Comparison of ENCODE assay signal across 8 cellular contexts in the genomic region with DNA sequence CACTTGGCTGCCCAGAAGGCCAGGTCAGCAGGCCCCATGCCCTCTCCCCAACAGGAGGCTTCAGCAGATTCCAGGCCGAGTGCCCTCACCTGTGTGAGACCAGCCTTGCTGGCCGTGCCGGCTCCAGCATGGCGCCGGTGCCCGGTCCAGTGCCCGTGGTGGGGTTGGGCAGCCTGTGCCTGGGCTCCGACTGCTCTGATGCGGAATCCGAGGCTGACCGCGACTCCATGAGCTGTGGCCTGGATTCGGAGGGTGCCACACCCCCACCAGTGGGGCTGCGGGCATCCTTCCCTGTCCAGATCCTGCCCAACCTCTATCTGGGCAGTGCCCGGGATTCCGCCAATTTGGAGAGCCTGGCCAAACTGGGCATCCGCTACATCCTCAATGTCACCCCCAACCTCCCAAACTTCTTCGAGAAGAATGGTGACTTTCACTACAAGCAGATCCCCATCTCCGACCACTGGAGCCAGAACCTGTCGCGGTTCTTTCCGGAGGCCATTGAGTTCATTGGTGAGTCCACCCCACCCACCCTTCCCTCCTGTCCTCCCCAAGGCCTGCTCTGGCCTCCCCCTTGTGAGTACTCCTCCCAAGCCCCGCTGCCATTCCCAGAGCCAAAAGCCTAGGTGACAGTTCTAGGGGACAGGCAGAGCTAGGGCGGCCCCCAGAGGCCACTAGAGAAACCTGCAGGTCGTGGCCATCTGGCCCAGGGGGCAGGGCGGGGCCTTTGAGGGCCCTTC. TPM values are rescaled to one million over a fixed set of nuclear protein-coding genes. Genes with fewer than 3 reads are reported as not detected.
DNase-seq lines count a peak whose midpoint lies in the region; ATAC-seq, FAIRE-seq and TF ChIP-seq lines count a peak whose summit lies in the region.

No MANE protein-coding gene starts in this region.

- ATAC-seq in gastrocnemius medialis: no peak

- no peak overlapping the region for H3K4me3 Mint-ChIP-seq in activated naive CD4-positive, alpha-beta T cell treated with anti-CD3 and anti-CD28 coated beads, Interleukin-2, amount 10 ng/mL, durations not matched to agents 7 days and 5 days

- H3K36me3 ChIP-seq in liver (ENCODE audit: control insufficient read depth in 4 of 4, insufficient read depth in 3 of 4, low read depth in 1 of 4, low read length in 3 of 4) (no peaks in the 10 kb centered on the region), stomach (no peaks in the 10 kb centered on the region), gastrocnemius medialis (no peaks in the 10 kb centered on the region)

- TF ChIP-seq EP300 in stomach (IDR thresholded peaks at IDR 0.05): no peak

- WGBS in liver: 50% methylated on average over 26 of the region's 26 CpGs
- WGBS in stomach, 5 donors: 82 to 87% (median 85%) methylated on average over 14 to 26 of the region's 26 CpGs

- no peak for TF ChIP-seq POLR2A in H54 (IDR thresholded peaks at IDR 0.05; ENCODE audit: low read depth, low read length)
- TF ChIP-seq POLR2A in stomach (IDR thresholded peaks at IDR 0.05): no peak
- TF ChIP-seq POLR2A in gastrocnemius medialis (IDR thresholded peaks at IDR 0.05): no peak

- no peak overlapping the region for H3K27ac Mint-ChIP-seq in activated naive CD4-positive, alpha-beta T cell treated with anti-CD3 and anti-CD28 coated beads, Interleukin-2, amount 10 ng/mL, durations not matched to agents 7 days and 5 days

- DNase-seq in CD1c-positive myeloid dendritic cell (ENCODE audit: extremely low spot score) (peak; percentile 57), H54 (ENCODE audit: insufficient read length, low spot score) (peak; percentile 71), NOMO-1 treated with DMSO at 0.1 percent for 48 hours (lab: John Stamatoyannopoulos, UW; ENCODE audit: unreplicated experiment) (peak; percentile 16), G401 (ENCODE audit: low spot score) (no peak), stomach (no peak), gastrocnemius medialis (no peak)
- peak; percentile 48 for DNase-seq in activated naive CD4-positive, alpha-beta T cell treated with anti-CD3 and anti-CD28 coated beads, Interleukin-2, amount 10 ng/mL, durations not matched to agents 7 days and 5 days

- peaks cover 0 to 2% (median 0%) of the 10 kb centered on the region in 4 donors for H3K9me3 ChIP-seq in liver (ENCODE audit: control insufficient read depth in 4 of 4, low read length in 3 of 4)
- H3K9me3 ChIP-seq in stomach: peaks cover 0 to 20% (median 5%) of the 10 kb centered on the region in 4 donors
- H3K9me3 ChIP-seq in gastrocnemius medialis: no peaks in the 10 kb centered on the region

- peak; percentile 49 for TF ChIP-seq CTCF in liver (IDR thresholded peaks at IDR 0.05; ENCODE audit: low read depth, low read length, missing input control)
- TF ChIP-seq CTCF in stomach (IDR thresholded peaks at IDR 0.05): peak in 1 of 7 experiments; percentile 31
- peak in 1 of 5 experiments; percentile 13 for TF ChIP-seq CTCF in gastrocnemius medialis (IDR thresholded peaks at IDR 0.05 in 4 of 5, conservative IDR thresholded peaks at IDR 0.05 in 1 of 5)

- no peak overlapping the region for H3K27ac ChIP-seq in liver (ENCODE audit: low read depth in 1 of 2, low read length in 2 of 2)
- H3K27ac ChIP-seq in stomach: no peak overlapping the region
- no peak overlapping the region for H3K27ac ChIP-seq in gastrocnemius medialis

- no peaks in the 10 kb centered on the region for H3K36me3 Mint-ChIP-seq in activated naive CD4-positive, alpha-beta T cell treated with anti-CD3 and anti-CD28 coated beads, Interleukin-2, amount 10 ng/mL, durations not matched to agents 7 days and 5 days

- H3K27me3 Mint-ChIP-seq in activated naive CD4-positive, alpha-beta T cell treated with anti-CD3 and anti-CD28 coated beads, Interleukin-2, amount 10 ng/mL, durations not matched to agents 7 days and 5 days: peaks cover 71% of the 10 kb centered on the region

- H3K9me3 Mint-ChIP-seq in activated naive CD4-positive, alpha-beta T cell treated with anti-CD3 and anti-CD28 coated beads, Interleukin-2, amount 10 ng/mL, durations not matched to agents 7 days and 5 days: no peaks in the 10 kb centered on the region

- H3K27me3 ChIP-seq in liver (ENCODE audit: control insufficient read depth in 4 of 4, insufficient read depth in 4 of 4, low read length in 3 of 4) (peaks cover 0 to 4% (median 0%) of the 10 kb centered on the region in 4 donors), stomach (peaks cover 22 to 61% (median 49%) of the 10 kb centered on the region in 3 donors), gastrocnemius medialis (peaks cover 7 to 44% (median 23%) of the 10 kb centered on the region in 3 donors)

- TF ChIP-seq RAD21 in liver (IDR thresholded peaks at IDR 0.05): peak; percentile 75 to 76

- intact Hi-C loops in stomach (cut with DNase I; ENCODE audit: low total_unique reads): no loop called here
- intact Hi-C loops in gastrocnemius medialis (cut with DNase I; ENCODE audit: low total_unique reads): no loop called here

- CTCF ChIA-PET in activated naive CD4-positive, alpha-beta T cell treated with anti-CD3 and anti-CD28 coated beads, Interleukin-2, amount 10 ng/mL, durations not matched to agents 7 days and 5 days (lab: Charles Lee): interaction anchor here (1.7 to 3.6 kb wide), 7 partner anchors 12 to 110 kb away, joined by 3 to 16 read pairs (median 8); no protein-coding TSS in a partner anchor

- peaks cover 2% of the 10 kb centered on the region for H3K4me1 Mint-ChIP-seq in activated naive CD4-positive, alpha-beta T cell treated with anti-CD3 and anti-CD28 coated beads, Interleukin-2, amount 10 ng/mL, durations not matched to agents 7 days and 5 days

- in situ Hi-C loops in G401 (cut with HindIII; ENCODE audit: low sequenced_read_pairs) (no loop called here), gastrocnemius medialis (cut with MboI; ENCODE audit: low sequenced_read_pairs in 4 of 4) (no loop called here)

- H3K4me3 ChIP-seq in liver (ENCODE audit: low read depth in 1 of 3, low read length in 3 of 3) (no peak overlapping the region), stomach (no peak overlapping the region), gastrocnemius medialis (no peak overlapping the region)

- no peak for FAIRE-seq in H54 (lab: Jason Lieb, UNC)

- H3K4me1 ChIP-seq in liver (ENCODE audit: control insufficient read depth in 4 of 4, insufficient read depth in 4 of 4, low read length in 3 of 4) (peaks cover 0 to 4% (median 3%) of the 10 kb centered on the region in 4 donors), stomach (peaks cover 0 to 20% (median 18%) of the 10 kb centered on the region in 4 donors), gastrocnemius medialis (no peaks in the 10 kb centered on the region)

- H3K9ac ChIP-seq in liver (ENCODE audit: low read depth in 1 of 2, low read length in 2 of 2): no peak overlapping the region

TF ChIP-seq in liver, 16 proteins besides CTCF, POLR2A, EP300 and RAD21 (continues in another document):
- no peak for TF ChIP-seq HNF4G (IDR thresholded peaks at IDR 0.05)
- no peak for TF ChIP-seq JUND (IDR thresholded peaks at IDR 0.05)
- TF ChIP-seq FOXA1 (IDR thresholded peaks at IDR 0.05): no peak
- TF ChIP-seq, protein P1, sequence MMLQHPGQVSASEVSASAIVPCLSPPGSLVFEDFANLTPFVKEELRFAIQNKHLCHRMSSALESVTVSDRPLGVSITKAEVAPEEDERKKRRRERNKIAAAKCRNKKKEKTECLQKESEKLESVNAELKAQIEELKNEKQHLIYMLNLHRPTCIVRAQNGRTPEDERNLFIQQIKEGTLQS (IDR thresholded peaks at IDR 0.05): no peak
- TF ChIP-seq HNF4A (conservative IDR thresholded peaks at IDR 0.05): no peak

RNA-seq across cellular contexts. Expression of gene DUSP9, which starts 2.3 kb away (rescaled TPM):
- total RNA-seq in liver (100 to 1,000 TPM in 1 of 2 donors, 1 to 10 TPM in 1; 1.9 to 164 TPM), stomach (under 1 TPM in 1 of 5 donors, not detected in 4; 0.18 TPM), gastrocnemius medialis (not detected)
- polyA plus RNA-seq in liver (under 1 TPM; 0.42 to 0.90 TPM), stomach (under 1 TPM in 1 of 3 donors, not detected in 2; 0.25 TPM)
- total RNA-seq in G401 (2014; rRNA removed; shearing (Covaris generic)): 0.20 and 2.5 TPM in 2 replicates

RNA-seq across cellular contexts. Expression of gene PNCK, which starts 24.3 kb away (rescaled TPM):
- total RNA-seq in liver (under 1 TPM in 1 of 2 donors, not detected in 1; 0.17 TPM), stomach (10 to 100 TPM in 2 of 5 donors, 1 to 10 TPM in 2, under 1 TPM in 1; 0.87 to 21.0 (median 8.3) TPM), gastrocnemius medialis (1 to 10 TPM in 1 of 4 donors, under 1 TPM in 1, not detected in 2; 0.98 to 1.6 TPM)
- polyA plus RNA-seq in liver (under 1 TPM in 1 of 2 donors, not detected in 1; 0.02 TPM), stomach (10 to 100 TPM in 1 of 3 donors, under 1 TPM in 1, not detected in 1; 0.44 to 14.9 TPM)
- 0.74 TPM in 1 of 2 replicates, not detected in the other for total RNA-seq in G401 (2014; rRNA removed; shearing (Covaris generic))

RNA-seq across cellular contexts. Expression of gene SLC6A8, which starts 38.4 kb away (rescaled TPM):
- total RNA-seq in liver (10 to 100 TPM in 1 of 2 donors, under 1 TPM in 1; 0.84 to 44.4 TPM), stomach (10 to 100 TPM; 17.7 to 32.7 (median 19.1) TPM), gastrocnemius medialis (10 to 100 TPM; 40.1 to 78.1 (median 45.0) TPM)
- polyA plus RNA-seq in liver (1 to 10 TPM in 1 of 2 donors, under 1 TPM in 1; 0.25 to 1.9 TPM), stomach (10 to 100 TPM in 2 of 3 donors, 1 to 10 TPM in 1; 7.3 to 30.9 (median 15.9) TPM)
- total RNA-seq in G401 (2014; rRNA removed; shearing (Covaris generic)): 13.1 and 14.5 TPM in 2 replicates

RNA-seq across cellular contexts. Expression of gene CCNQ, which starts 50.4 kb away (rescaled TPM):
- total RNA-seq in liver (1 to 10 TPM; 8.9 to 9.7 TPM), stomach (10 to 100 TPM in 3 of 5 donors, under 1 TPM in 1, not detected in 1; 0.58 to 55.4 (median 17.0) TPM), gastrocnemius medialis (10 to 100 TPM; 48.4 to 61.5 (median 52.8) TPM)
- polyA plus RNA-seq in liver (10 to 100 TPM in 1 of 2 donors, 1 to 10 TPM in 1; 9.9 to 14.7 TPM), stomach (10 to 100 TPM; 26.2 to 36.5 (median 32.2) TPM)
- total RNA-seq in G401 (2014; rRNA removed; shearing (Covaris generic)): 43.7 and 62.8 TPM in 2 replicates

Comparison
In these comparisons a context has a peak if more than half of its experiments do, and no peak if none do; other contexts are left out.
1. DNase-seq: peak in CD1c-positive myeloid dendritic cell (single experiment), H54 (single experiment), NOMO-1 treated with DMSO at 0.1 percent for 48 hours (single experiment) and activated naive CD4-positive, alpha-beta T cell treated with anti-CD3 and anti-CD28 coated beads, Interleukin-2, amount 10 ng/mL, durations not matched to agents 7 days and 5 days (single experiment); none in G401 (single experiment), stomach (single experiment) and gastrocnemius medialis (0 of 2).